12 cellular contexts compared by ENCODE assay signal in the genomic region with DNA sequence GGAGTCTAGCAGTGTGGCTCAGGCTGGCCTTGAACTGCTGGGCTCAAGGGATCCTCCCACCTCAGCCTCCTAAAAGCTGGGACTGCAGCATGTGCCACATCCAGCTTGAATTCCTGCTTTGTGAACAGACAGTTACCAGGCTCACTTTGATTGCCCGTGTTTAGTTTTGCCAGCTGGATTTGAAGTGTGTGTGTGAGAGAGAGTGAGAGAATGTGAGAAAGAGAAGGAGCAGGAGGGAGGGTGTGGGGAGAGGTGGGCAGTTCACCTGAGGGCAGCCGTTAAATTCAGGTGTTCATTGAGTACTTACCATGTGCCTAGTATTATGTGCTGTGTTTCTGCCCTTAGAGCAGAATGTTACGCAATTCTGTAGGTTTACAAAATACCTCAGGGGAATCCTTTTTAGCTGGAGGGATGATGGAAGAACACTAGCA. TPM values are rescaled to one million over a fixed set of nuclear protein-coding genes. Genes with fewer than 3 reads are reported as not detected.
DNase-seq lines count a peak whose midpoint lies in the region; ATAC-seq and TF ChIP-seq lines count a peak whose summit lies in the region.
"Had no signal": no experiment of that assay in that cellular context is flagged by ENCODE, and none has a peak within 500 bp of the region (broad histone marks: within the 10 kb centered on the region; RNA-seq: fewer than 3 reads in every experiment).

No MANE protein-coding gene starts in this region.

- ATAC-seq in SK-N-SH treated with all-trans-retinoic acid at 6 μM for 48 hours (no peak), T-helper 17 cell (no peak), foreskin keratinocyte (no peak)
- ATAC-seq: activated naive CD4-positive, alpha-beta T cell treated with anti-CD3 and anti-CD28 coated beads, Interleukin-2, amount 50 U/mL, for 72 hours had no signal

- WGBS in SK-N-SH (ENCODE audit: low lambda C conversion rate) = 74% methylated on average over 3 of the region's 3 CpGs

- no peak for TF ChIP-seq RAD21 in SK-N-SH (IDR thresholded peaks at IDR 0.05; ENCODE audit: low read length)

- POLR2A ChIA-PET in SK-N-SH (lab: Yijun Ruan, JAX) = interaction anchor here (0.5 kb wide), 1 partner anchor 68 kb away, joined by 3 read pairs; no protein-coding TSS in a partner anchor

- DNase-seq in SK-N-SH (no peak), T-helper 17 cell (no peak), foreskin keratinocyte (no peak), NCI-H510A (lab: John Stamatoyannopoulos, UW) (no peak)
- DNase-seq in stimulated activated naive CD4-positive, alpha-beta T cell treated with Interleukin-2 at 50 U/mL for 16 hours (lab: John Stamatoyannopoulos, UW) = no peak
- DNase-seq in activated T-helper 2 cell treated with anti-CD3 and anti-CD28 coated beads, Interferon-gamma antibody, Interleukin-2, Interleukin-4, amounts not matched to agents 10 μg/mL and 5 μg/mL and 100 μg/mL, durations not matched to agents 14 hours and 24 hours and 36 hours (ENCODE audit: low spot score) = no peak
- DNase-seq: head of caudate nucleus, MM.1S had no signal

- peaks cover 32% of the 10 kb centered on the region for H4K20me1 ChIP-seq in SK-N-SH (ENCODE audit: insufficient read depth)

- H3K27ac ChIP-seq in SK-N-SH (ENCODE audit: low read depth in 2 of 2, low read length in 1 of 2) (peak overlapping the region in 1 of 2 experiments; percentile 91; a peak in 2 of 4 replicates), foreskin keratinocyte (peak overlapping the region; percentile 28), subcutaneous abdominal adipose tissue (ENCODE audit: low read depth, low read length) (peak overlapping the region; percentile 88)
- H3K27ac ChIP-seq: VCaP had no signal

- peak overlapping the region; percentile 36 for H3K4me3 Mint-ChIP-seq in T-helper 17 cell
- no peak overlapping the region for H3K4me3 Mint-ChIP-seq in activated T-helper 2 cell treated with anti-CD3 and anti-CD28 coated beads, Interferon-gamma antibody, Interleukin-2, Interleukin-4, amounts not matched to agents 10 μg/mL and 5 μg/mL and 100 μg/mL, durations not matched to agents 14 hours and 24 hours and 36 hours (ENCODE audit: low read depth)

- no peak for TF ChIP-seq CTCF in SK-N-SH (IDR thresholded peaks at IDR 0.05)
- no peak for TF ChIP-seq CTCF in foreskin keratinocyte (conservative IDR thresholded peaks at IDR 0.05)

- H3K36me3 ChIP-seq in SK-N-SH (replicated peaks in 1 of 2; ENCODE audit: control insufficient read depth in 1 of 2, insufficient read depth in 2 of 2, low read length in 1 of 2) = peaks cover 0 to 2% of the 10 kb centered on the region in 2 experiments
- H3K36me3 ChIP-seq in subcutaneous abdominal adipose tissue (ENCODE audit: control insufficient read depth in 5 of 5, insufficient read depth in 5 of 5, low read length in 5 of 5) = no peaks in the 10 kb centered on the region

- no peak overlapping the region for H3K27ac Mint-ChIP-seq in T-helper 17 cell
- H3K27ac Mint-ChIP-seq in activated T-helper 2 cell treated with anti-CD3 and anti-CD28 coated beads, Interferon-gamma antibody, Interleukin-2, Interleukin-4, amounts not matched to agents 10 μg/mL and 5 μg/mL and 100 μg/mL, durations not matched to agents 14 hours and 24 hours and 36 hours = no peak overlapping the region
- H3K27ac Mint-ChIP-seq: activated naive CD4-positive, alpha-beta T cell treated with anti-CD3 and anti-CD28 coated beads, Interleukin-2, amount 50 U/mL, for 72 hours had no signal

- H3K27me3 ChIP-seq in SK-N-SH (ENCODE audit: insufficient read depth) (no peaks in the 10 kb centered on the region), foreskin keratinocyte (no peaks in the 10 kb centered on the region), subcutaneous abdominal adipose tissue (ENCODE audit: control insufficient read depth in 5 of 5, insufficient read depth in 4 of 5, low read length in 5 of 5) (no peaks in the 10 kb centered on the region)

- peaks cover 2% of the 10 kb centered on the region for H3K36me3 Mint-ChIP-seq in T-helper 17 cell (ENCODE audit: low read depth)
- H3K36me3 Mint-ChIP-seq in activated T-helper 2 cell treated with anti-CD3 and anti-CD28 coated beads, Interferon-gamma antibody, Interleukin-2, Interleukin-4, amounts not matched to agents 10 μg/mL and 5 μg/mL and 100 μg/mL, durations not matched to agents 14 hours and 24 hours and 36 hours (ENCODE audit: low read depth) = peaks cover 9% of the 10 kb centered on the region

- H3K9me3 ChIP-seq in SK-N-SH = no peaks in the 10 kb centered on the region
- H3K9me3 ChIP-seq in T-helper 17 cell (ENCODE audit: control insufficient read depth, low read length, poor library complexity, severe bottlenecking) = no peaks in the 10 kb centered on the region
- no peaks in the 10 kb centered on the region for H3K9me3 ChIP-seq in subcutaneous abdominal adipose tissue (ENCODE audit: control insufficient read depth in 5 of 5, low read length in 5 of 5)

- CTCF ChIA-PET in SK-N-SH (lab: Yijun Ruan, JAX) = interaction anchor here (0.6 to 1.9 kb wide), 3 partner anchors 12 to 33 kb away, joined by 4 to 5 read pairs (median 4); no protein-coding TSS in a partner anchor

- no peaks in the 10 kb centered on the region for H3K27me3 Mint-ChIP-seq in T-helper 17 cell
- no peaks in the 10 kb centered on the region for H3K27me3 Mint-ChIP-seq in activated T-helper 2 cell treated with anti-CD3 and anti-CD28 coated beads, Interferon-gamma antibody, Interleukin-2, Interleukin-4, amounts not matched to agents 10 μg/mL and 5 μg/mL and 100 μg/mL, durations not matched to agents 14 hours and 24 hours and 36 hours (ENCODE audit: low read depth)

- peak overlapping the region; percentile 26; the same call in 1 of the 2 replicates for H3K4me2 ChIP-seq in SK-N-SH

- TF ChIP-seq EP300 in SK-N-SH (IDR thresholded peaks at IDR 0.05; ENCODE audit: borderline replicate concordance in 1 of 2, low read depth in 1 of 2, low read length in 1 of 2) = no peak

- H3K9me3 Mint-ChIP-seq in activated T-helper 2 cell treated with anti-CD3 and anti-CD28 coated beads, Interferon-gamma antibody, Interleukin-2, Interleukin-4, amounts not matched to agents 10 μg/mL and 5 μg/mL and 100 μg/mL, durations not matched to agents 14 hours and 24 hours and 36 hours = no peaks in the 10 kb centered on the region
- H3K9me3 Mint-ChIP-seq: activated naive CD4-positive, alpha-beta T cell treated with anti-CD3 and anti-CD28 coated beads, Interleukin-2, amount 50 U/mL, for 72 hours had no signal

- peaks cover 11% of the 10 kb centered on the region for H3K4me1 Mint-ChIP-seq in T-helper 17 cell
- H3K4me1 Mint-ChIP-seq in activated T-helper 2 cell treated with anti-CD3 and anti-CD28 coated beads, Interferon-gamma antibody, Interleukin-2, Interleukin-4, amounts not matched to agents 10 μg/mL and 5 μg/mL and 100 μg/mL, durations not matched to agents 14 hours and 24 hours and 36 hours (ENCODE audit: low read depth) = peaks cover 27% of the 10 kb centered on the region

- peaks cover 34% of the 10 kb centered on the region for H3F3A ChIP-seq in SK-N-SH (replicated peaks; ENCODE audit: insufficient read depth)

- intact Hi-C loops in activated T-helper 2 cell treated with anti-CD3 and anti-CD28 coated beads, Interferon-gamma antibody, Interleukin-2, Interleukin-4, amounts not matched to agents 10 μg/mL and 5 μg/mL and 100 μg/mL, durations not matched to agents 14 hours and 24 hours and 36 hours (cut with micrococcal nuclease) = no loop called here

- no peak overlapping the region for H3K4me3 ChIP-seq in SK-N-SH (ENCODE audit: low read depth in 2 of 2, low read length in 1 of 2)
- H3K4me3 ChIP-seq in subcutaneous abdominal adipose tissue (ENCODE audit: low read depth in 1 of 5, low read length in 5 of 5) = no peak overlapping the region

- no peaks in the 10 kb centered on the region for H3K9me2 ChIP-seq in SK-N-SH

- no peak overlapping the region for H2AFZ ChIP-seq in SK-N-SH (ENCODE audit: low read depth)

- peaks cover 94% of the 10 kb centered on the region for H3K79me2 ChIP-seq in SK-N-SH (ENCODE audit: insufficient read depth)

- H3K4me1 ChIP-seq in SK-N-SH (ENCODE audit: control insufficient read depth in 1 of 2, insufficient read depth in 2 of 2, low read depth in 1 of 2, low read length in 1 of 2) = peaks cover 7 to 10% of the 10 kb centered on the region in 2 experiments; a peak in 3 of 4 replicates
- peaks cover 10% of the 10 kb centered on the region for H3K4me1 ChIP-seq in foreskin keratinocyte
- H3K4me1 ChIP-seq in subcutaneous abdominal adipose tissue (ENCODE audit: control insufficient read depth in 5 of 5, insufficient read depth in 5 of 5, low read length in 5 of 5) = peaks cover 0 to 47% (median 37%) of the 10 kb centered on the region in 5 donors

- H3K9ac ChIP-seq in SK-N-SH = no peak overlapping the region
- H3K9ac ChIP-seq in subcutaneous abdominal adipose tissue (ENCODE audit: low read length in 5 of 5) = peak overlapping the region in 1 of 5 donors; percentile 10

TF ChIP-seq in SK-N-SH, 30 proteins besides CTCF, POLR2A, EP300 and RAD21 (continues in another document):
- TF ChIP-seq ELF1 (IDR thresholded peaks at IDR 0.05) (no peak), NRF1 (IDR thresholded peaks at IDR 0.05; ENCODE audit: low read depth, low read length) (no peak)

TF ChIP-seq in SK-N-SH treated with all-trans-retinoic acid at 6 μM for 48 hours, 23 proteins besides CTCF, POLR2A, EP300 and RAD21:
- TF ChIP-seq, protein P1, sequence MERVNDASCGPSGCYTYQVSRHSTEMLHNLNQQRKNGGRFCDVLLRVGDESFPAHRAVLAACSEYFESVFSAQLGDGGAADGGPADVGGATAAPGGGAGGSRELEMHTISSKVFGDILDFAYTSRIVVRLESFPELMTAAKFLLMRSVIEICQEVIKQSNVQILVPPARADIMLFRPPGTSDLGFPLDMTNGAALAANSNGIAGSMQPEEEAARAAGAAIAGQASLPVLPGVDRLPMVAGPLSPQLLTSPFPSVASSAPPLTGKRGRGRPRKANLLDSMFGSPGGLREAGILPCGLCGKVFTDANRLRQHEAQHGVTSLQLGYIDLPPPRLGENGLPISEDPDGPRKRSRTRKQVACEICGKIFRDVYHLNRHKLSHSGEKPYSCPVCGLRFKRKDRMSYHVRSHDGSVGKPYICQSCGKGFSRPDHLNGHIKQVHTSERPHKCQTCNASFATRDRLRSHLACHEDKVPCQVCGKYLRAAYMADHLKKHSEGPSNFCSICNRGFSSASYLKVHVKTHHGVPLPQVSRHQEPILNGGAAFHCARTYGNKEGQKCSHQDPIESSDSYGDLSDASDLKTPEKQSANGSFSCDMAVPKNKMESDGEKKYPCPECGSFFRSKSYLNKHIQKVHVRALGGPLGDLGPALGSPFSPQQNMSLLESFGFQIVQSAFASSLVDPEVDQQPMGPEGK (CRISPR knock-in tag; IDR thresholded peaks at IDR 0.05; ENCODE audit: borderline replicate concordance) = no peak
- no peak for TF ChIP-seq CSDC2 (CRISPR knock-in tag; IDR thresholded peaks at IDR 0.05)

RNA-seq across cellular contexts. Expression of a gene that starts 4.7 kb away (rescaled TPM):
- polyA plus RNA-seq in SK-N-SH (2012; rRNA removed) (85.8 and 111 TPM in 2 replicates), foreskin keratinocyte (117 and 128 TPM in 2 replicates)
- 68.4 and 85.8 TPM in 2 replicates for polyA plus RNA-seq in SK-N-SH (2012; cell fraction: cytosol; rRNA removed)
- polyA plus RNA-seq in SK-N-SH (2012; cell fraction: nucleus; rRNA removed) = 58.9 and 77.1 TPM in 2 replicates
- total RNA-seq in T-helper 17 cell (1 to 10 TPM; 3.9 to 4.4 TPM), foreskin keratinocyte (128 and 131 TPM in 2 replicates)
- 19.5 and 21.0 TPM in 2 replicates for total RNA-seq in activated T-helper 2 cell treated with anti-CD3 and anti-CD28 coated beads, Interferon-gamma antibody, Interleukin-2, Interleukin-4, amounts not matched to agents 10 μg/mL and 5 μg/mL and 100 μg/mL, durations not matched to agents 14 hours and 24 hours and 36 hours
